Comparison of ENCODE assay signal across 35 cellular contexts in genomic region chr15:90483640-90484039, GRCh38.
"Had no signal": no experiment of that assay in that cellular context is flagged by ENCODE, and none has a peak within 500 bp of the region (broad histone marks: within the 10 kb centered on the region; RNA-seq: fewer than 3 reads in every experiment).

No MANE protein-coding gene starts in this region.

- H3K4me1 ChIP-seq: SJSA1 had no signal

- H3K27ac ChIP-seq: body of pancreas, Peyer's patch, SJSA1 had no signal

- H3K9ac ChIP-seq: SK-N-SH had no signal

- H3K27me3 ChIP-seq: body of pancreas, breast epithelium, MG63, Peyer's patch, SJSA1 had no signal

- ATAC-seq: activated CD8-positive, alpha-beta T cell treated with anti-CD3 and anti-CD28 coated beads, Interleukin-2, amount 10 ng/mL, durations not matched to agents 7 days and 5 days; body of pancreas; PC-3 had no signal

- DNase-seq: activated CD4-positive, alpha-beta T cell treated with anti-CD3 and anti-CD28 coated beads, Interleukin-2, amount 10 ng/mL, durations not matched to agents 7 days and 5 days; activated CD4-positive, alpha-beta T cell treated with anti-CD3 and anti-CD28 coated beads, Interleukin-2, amount 50 U/mL, for 48 hours; activated CD8-positive, alpha-beta T cell treated with anti-CD3 and anti-CD28 coated beads, Interleukin-2, amount 10 ng/mL, durations not matched to agents 7 days and 5 days; activated gamma-delta T cell; activated naive CD4-positive, alpha-beta T cell treated with Interleukin-2 at 50 U/mL for 16 hours; activated naive CD8-positive, alpha-beta T cell treated with anti-CD3 and anti-CD28 coated beads, Interleukin-2, amount 10 ng/mL, durations not matched to agents 7 days and 5 days; activated T-cell treated with anti-CD3 and anti-CD28 coated beads, Interleukin-2, amount 50 U/mL, for 24 hours; amygdala; body of pancreas; cerebellar nuclear complex; Karpas-422; MG63; NCI-H1048; NCI-H1105 treated with DMSO at 0.1 percent for 48 hours; NCI-H1436; NCI-H1694; NCI-H1930; NCI-H2081 treated with DMSO at 0.1 percent for 48 hours; NCI-H226; NCI-H446 treated with DMSO at 0.1 percent for 48 hours; NCI-H524; NCI-H69; PC-3; Peyer's patch; RPMI8226; SHP77 treated with DMSO at 0.1 percent for 48 hours; SK-N-SH had no signal

- H3K9me3 Mint-ChIP-seq: activated CD4-positive, alpha-beta T cell treated with anti-CD3 and anti-CD28 coated beads, Interleukin-2, amount 10 ng/mL, durations not matched to agents 7 days and 5 days; activated naive CD4-positive, alpha-beta T cell treated with anti-CD3 and anti-CD28 coated beads, Interleukin-2, amount 50 U/mL, for 24 hours; activated naive CD8-positive, alpha-beta T cell treated with anti-CD3 and anti-CD28 coated beads, Interleukin-2, amount 10 ng/mL, durations not matched to agents 7 days and 5 days; activated T-cell treated with anti-CD3 and anti-CD28 coated beads, Interleukin-2, amount 50 U/mL, for 24 hours; activated T-helper 2 cell treated with anti-CD3 and anti-CD28 coated beads, Interferon-gamma antibody, Interleukin-2, Interleukin-4, amounts not matched to agents 10 μg/mL and 5 μg/mL and 100 μg/mL, durations not matched to agents 14 hours and 24 hours and 36 hours; T-helper 1 cell treated with Interleukin-12 subunit alpha and Interleukin-12 subunit beta and Interleukin-4 antibody, amounts not matched to agents 30 μg/mL and 1 μg/mL, for 36 hours; T-helper 2 cell treated with Interferon-gamma antibody and Interleukin-4, amounts not matched to agents 5 μg/mL and 100 μg/mL, for 36 hours had no signal

- H3K36me3 ChIP-seq: breast epithelium had no signal

- FAIRE-seq: astrocyte, TTC549 had no signal

- H3K9me3 ChIP-seq: body of pancreas, breast epithelium, MG63, Peyer's patch, SK-N-SH had no signal

- H3K4me2 ChIP-seq: SK-N-SH had no signal

- H3K27me3 Mint-ChIP-seq: activated CD4-positive, alpha-beta T cell treated with anti-CD3 and anti-CD28 coated beads, Interleukin-2, amount 10 ng/mL, durations not matched to agents 7 days and 5 days; activated naive CD4-positive, alpha-beta T cell treated with anti-CD3 and anti-CD28 coated beads, Interleukin-2, amount 50 U/mL, for 24 hours; activated naive CD8-positive, alpha-beta T cell treated with anti-CD3 and anti-CD28 coated beads, Interleukin-2, amount 10 ng/mL, durations not matched to agents 7 days and 5 days; activated T-cell treated with anti-CD3 and anti-CD28 coated beads, Interleukin-2, amount 50 U/mL, for 24 hours had no signal

- H3K4me3 ChIP-seq: body of pancreas, breast epithelium, MG63, Peyer's patch, SJSA1 had no signal

- H3K27ac Mint-ChIP-seq: activated CD4-positive, alpha-beta T cell treated with anti-CD3 and anti-CD28 coated beads, Interleukin-2, amount 10 ng/mL, durations not matched to agents 7 days and 5 days; activated CD8-positive, alpha-beta T cell treated with anti-CD3 and anti-CD28 coated beads, Interleukin-2, amount 10 ng/mL, durations not matched to agents 7 days and 5 days; activated naive CD4-positive, alpha-beta T cell treated with anti-CD3 and anti-CD28 coated beads, Interleukin-2, amount 50 U/mL, for 24 hours; activated naive CD8-positive, alpha-beta T cell treated with anti-CD3 and anti-CD28 coated beads, Interleukin-2, amount 10 ng/mL, durations not matched to agents 7 days and 5 days; activated T-cell treated with anti-CD3 and anti-CD28 coated beads, Interleukin-2, amount 50 U/mL, for 24 hours; T-helper 1 cell treated with Interleukin-12 subunit alpha and Interleukin-12 subunit beta and Interleukin-4 antibody, amounts not matched to agents 30 μg/mL and 1 μg/mL, for 36 hours had no signal

- H3K4me3 Mint-ChIP-seq: activated CD4-positive, alpha-beta T cell treated with anti-CD3 and anti-CD28 coated beads, Interleukin-2, amount 10 ng/mL, durations not matched to agents 7 days and 5 days; activated CD8-positive, alpha-beta T cell treated with anti-CD3 and anti-CD28 coated beads, Interleukin-2, amount 10 ng/mL, durations not matched to agents 7 days and 5 days; activated naive CD4-positive, alpha-beta T cell treated with anti-CD3 and anti-CD28 coated beads, Interleukin-2, amount 50 U/mL, for 24 hours; activated naive CD8-positive, alpha-beta T cell treated with anti-CD3 and anti-CD28 coated beads, Interleukin-2, amount 10 ng/mL, durations not matched to agents 7 days and 5 days; activated T-cell treated with anti-CD3 and anti-CD28 coated beads, Interleukin-2, amount 50 U/mL, for 24 hours; T-helper 1 cell treated with Interleukin-12 subunit alpha and Interleukin-12 subunit beta and Interleukin-4 antibody, amounts not matched to agents 30 μg/mL and 1 μg/mL, for 36 hours; T-helper 2 cell treated with Interferon-gamma antibody and Interleukin-4, amounts not matched to agents 5 μg/mL and 100 μg/mL, for 36 hours had no signal
